In genomic region chr6:7136859-7137334, GRCh38 we compare ENCODE assay signal across 8 cellular contexts. TPM values are rescaled to one million over a fixed set of nuclear protein-coding genes. Genes with fewer than 3 reads are reported as not detected.
DNase-seq lines count a peak whose midpoint lies in the region; ATAC-seq and TF ChIP-seq lines count a peak whose summit lies in the region.

No MANE protein-coding gene starts in this region.

- H3K27me3 ChIP-seq in DOHH2 (ENCODE audit: control insufficient read depth, low read length): no peaks in the 10 kb centered on the region
- no peaks in the 10 kb centered on the region for H3K27me3 ChIP-seq in duodenal mucosa (ENCODE audit: control insufficient read depth in 1 of 2, insufficient read depth in 2 of 2, low read length in 2 of 2)
- no peaks in the 10 kb centered on the region for H3K27me3 ChIP-seq in spleen (replicated peaks in 1 of 7)

- peak overlapping the region; percentile 57 for H3K4me3 ChIP-seq in DOHH2 (ENCODE audit: low read length)
- H3K4me3 ChIP-seq in Jurkat, Clone E6-1 (ENCODE audit: low read length): peak overlapping the region; percentile 37
- H3K4me3 ChIP-seq in duodenal mucosa (ENCODE audit: low read depth in 1 of 2, low read length in 2 of 2): peak overlapping the region; percentile 5 to 9
- peak overlapping the region in 3 of 8 donors; percentile 6 to 52 (median 9) for H3K4me3 ChIP-seq in spleen

- peaks cover 12% of the 10 kb centered on the region; the same call in 1 of the 2 replicates for H4K20me1 ChIP-seq in DOHH2 (ENCODE audit: control insufficient read depth, insufficient read depth, low read depth, low read length)

- intact Hi-C loops in spleen (cut with DNase I; ENCODE audit: low total_unique reads): no loop called here

- no peaks in the 10 kb centered on the region for H3K9me2 ChIP-seq in DOHH2 (replicated peaks; ENCODE audit: control insufficient read depth, low read length)

- 0 out of 2 replicates have a peak, but pooled peaks cover 3% of the 10 kb centered on the region for H3K36me3 ChIP-seq in DOHH2 (ENCODE audit: control insufficient read depth, low read length)
- H3K36me3 ChIP-seq in duodenal mucosa (ENCODE audit: control insufficient read depth in 1 of 2, insufficient read depth in 2 of 2, low read length in 2 of 2): no peaks in the 10 kb centered on the region
- no peaks in the 10 kb centered on the region for H3K36me3 ChIP-seq in spleen

- WGBS in spleen, 5 donors: 36 to 44% (median 42%) methylated on average over 8 of the region's 8 CpGs

- peaks cover 8% of the 10 kb centered on the region; the same call in 1 of the 2 replicates for H3F3A ChIP-seq in DOHH2 (ENCODE audit: control insufficient read depth, insufficient read depth)

- no peak overlapping the region for H3K9ac ChIP-seq in duodenal mucosa (ENCODE audit: low read depth in 1 of 2, low read length in 2 of 2)

- no peaks in the 10 kb centered on the region for H3K9me3 ChIP-seq in DOHH2 (ENCODE audit: control insufficient read depth, insufficient read depth, low read length)
- H3K9me3 ChIP-seq in duodenal mucosa (ENCODE audit: control insufficient read depth in 1 of 2, low read length in 2 of 2): no peaks in the 10 kb centered on the region
- no peaks in the 10 kb centered on the region for H3K9me3 ChIP-seq in spleen

- peak overlapping the region; percentile 74 for H3K4me2 ChIP-seq in DOHH2 (ENCODE audit: low read length)

- TF ChIP-seq CTCF in DOHH2 (IDR thresholded peaks at IDR 0.05; ENCODE audit: low read depth, low read length, poor library complexity, severe bottlenecking) (no peak), spleen (IDR thresholded peaks at IDR 0.05 in 8 of 11, conservative IDR thresholded peaks at IDR 0.05 in 3 of 11) (no peak)

- H3K4me1 ChIP-seq in DOHH2 (ENCODE audit: control insufficient read depth, low read length) (peaks cover 76% of the 10 kb centered on the region), duodenal mucosa (ENCODE audit: control insufficient read depth in 1 of 2, insufficient read depth in 2 of 2, low read length in 2 of 2) (peaks cover 43 to 61% of the 10 kb centered on the region in 2 donors), spleen (peaks cover 29 to 98% (median 70%) of the 10 kb centered on the region in 6 donors)

- TF ChIP-seq POLR2A in spleen (IDR thresholded peaks at IDR 0.05): no peak
- TF ChIP-seq POLR2A in erythroblast (IDR thresholded peaks at IDR 0.05; ENCODE audit: low read length): no peak

- H3K27ac ChIP-seq in DOHH2 (ENCODE audit: low read depth, low read length): peak overlapping the region; percentile 39
- peak overlapping the region; percentile 22 for H3K27ac ChIP-seq in duodenal mucosa (ENCODE audit: low read depth, low read length)
- H3K27ac ChIP-seq in spleen: peak overlapping the region; percentile 68 to 96 (median 82)

- ATAC-seq in GM21381 (IDR thresholded peaks at IDR 0.05; ENCODE audit: unreplicated experiment): peak; percentile 38

- H3K79me2 ChIP-seq in DOHH2 (ENCODE audit: control insufficient read depth, low read length): peaks cover 82% of the 10 kb centered on the region

- DNase-seq in Jurkat, Clone E6-1 (ENCODE audit: low read depth, low spot score): no peak
- DNase-seq in spleen (peak; percentile 76), erythroblast (lab: John Stamatoyannopoulos, UW) (no peak), T-helper 9 cell (no peak)
- DNase-seq in stimulated activated naive CD4-positive, alpha-beta T cell (lab: John Stamatoyannopoulos, UW): no peak

RNA-seq across cellular contexts. Expression of gene RREB1, which starts 29.1 kb away (rescaled TPM):
- 10.5 TPM for polyA plus RNA-seq in Jurkat, Clone E6-1 (2012; ENCODE audit: insufficient read depth, insufficient read length)
- 10 to 100 TPM; 48.5 to 72.0 (median 58.1) TPM for total RNA-seq in spleen
- 1 to 10 TPM; 3.2 to 7.4 (median 4.7) TPM for polyA plus RNA-seq in spleen

Comparison
In these comparisons a context has a peak if more than half of its experiments do, and no peak if none do; other contexts are left out.
1. H3K27ac ChIP-seq: peak in every context shown above with its lines; median percentile 82 in spleen; 39 in DOHH2; 22 in duodenal mucosa.